ENCODE assay signal across 26 cellular contexts in the genomic region with DNA sequence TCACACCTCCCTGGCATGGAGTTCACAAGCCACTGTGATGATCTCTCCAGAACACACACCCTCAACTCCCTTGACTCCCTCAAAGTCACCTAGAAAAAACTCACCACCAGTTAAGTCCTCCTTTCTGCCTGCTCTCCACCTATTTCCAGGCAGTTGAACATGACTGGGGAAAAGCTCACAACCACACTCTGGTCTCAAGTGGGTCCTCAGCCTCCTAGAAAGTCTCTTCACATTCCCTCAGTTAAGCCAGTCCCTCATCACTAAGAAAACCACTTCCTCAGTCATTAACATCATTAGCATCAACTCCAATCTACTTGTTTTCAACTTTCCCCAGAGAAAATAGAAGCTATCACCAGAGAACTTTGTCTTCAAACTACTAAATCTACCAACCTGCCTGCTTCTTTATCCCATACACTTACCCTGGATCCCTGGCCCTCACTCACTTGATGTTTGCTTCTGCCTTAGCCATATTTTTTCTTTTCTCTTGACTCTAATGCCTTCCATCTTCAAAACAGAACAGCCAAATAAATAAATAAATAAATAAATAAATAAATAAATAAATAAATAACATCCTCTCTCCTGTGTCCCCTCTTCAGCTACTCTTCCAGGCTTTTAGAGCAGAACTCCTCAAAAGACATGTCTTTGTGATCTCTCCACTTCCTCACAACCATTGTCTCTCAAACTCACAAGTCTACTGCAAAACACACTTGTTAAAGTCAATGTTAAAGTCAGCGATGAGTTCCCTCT.
DNase-seq lines count a peak whose midpoint lies in the region; ATAC-seq, FAIRE-seq and TF ChIP-seq lines count a peak whose summit lies in the region.
"Had no signal": no experiment of that assay in that cellular context is flagged by ENCODE, and none has a peak within 500 bp of the region (broad histone marks: within the 10 kb centered on the region; RNA-seq: fewer than 3 reads in every experiment).

No MANE protein-coding gene starts in this region.

- no peak for FAIRE-seq in H1 (lab: Jason Lieb, UNC)
- FAIRE-seq: A204.1, D721Med, GM12891, GM18507 had no signal

- no peak overlapping the region for H3K27ac Mint-ChIP-seq in activated CD4-positive, alpha-beta T cell treated with anti-CD3 and anti-CD28 coated beads, Interleukin-2, amount 10 ng/mL, durations not matched to agents 24 days and 14 days
- H3K27ac Mint-ChIP-seq in activated CD4-positive, alpha-beta T cell treated with anti-CD3 and anti-CD28 coated beads, Interleukin-2, amount 10 ng/mL, durations not matched to agents 7 days and 5 days, result no peak overlapping the region
- no peak overlapping the region for H3K27ac Mint-ChIP-seq in stimulated activated memory B cell treated with anti-CD40 and anti-IgM and Interleukin-4, amounts not matched to agents 10 μg/mL and 1 μg/mL and 100 μg/mL, for 72 hours
- H3K27ac Mint-ChIP-seq: CD14-positive monocyte; CD4-positive, alpha-beta T cell; CD8-positive, alpha-beta memory T cell had no signal

- peak; percentile 9 for ATAC-seq in stimulated activated memory B cell treated with anti-CD40 and anti-IgM and Interleukin-4, amounts not matched to agents 10 μg/mL and 1 μg/mL and 100 μg/mL, for 72 hours

- H3K27ac ChIP-seq in H1 (ENCODE audit: low read depth, low read length) (no peak overlapping the region), testis (no peak overlapping the region)
- H3K27ac ChIP-seq: 22Rv1; BLaER1 treated with 17β-estradiol and CSF1 and Interleukin-3, amounts not matched to agents 10 nM and 100 nM had no signal

- no peak for TF ChIP-seq RAD21 in H1 (IDR thresholded peaks at IDR 0.05 in 1 of 2, conservative IDR thresholded peaks at IDR 0.05 in 1 of 2; ENCODE audit: low read depth in 2 of 2, low read length in 2 of 2)

- POLR2A ChIA-PET in activated CD4-positive, alpha-beta T cell treated with anti-CD3 and anti-CD28 coated beads, Interleukin-2, amount 10 ng/mL, durations not matched to agents 7 days and 5 days (lab: Charles Lee), result no interaction called here
- POLR2A ChIA-PET in H1 (lab: Charles Lee; ENCODE audit: partially characterized antibody), result no interaction called here

- H2BK120ac ChIP-seq in H1 (replicated peaks; ENCODE audit: low read depth, low read length), result no peak overlapping the region

- no peaks in the 10 kb centered on the region for H3K4me1 Mint-ChIP-seq in activated CD4-positive, alpha-beta T cell treated with anti-CD3 and anti-CD28 coated beads, Interleukin-2, amount 10 ng/mL, durations not matched to agents 24 days and 14 days
- H3K4me1 Mint-ChIP-seq in activated CD4-positive, alpha-beta T cell treated with anti-CD3 and anti-CD28 coated beads, Interleukin-2, amount 10 ng/mL, durations not matched to agents 7 days and 5 days, result no peaks in the 10 kb centered on the region
- H3K4me1 Mint-ChIP-seq in stimulated activated memory B cell treated with anti-CD40 and anti-IgM and Interleukin-4, amounts not matched to agents 10 μg/mL and 1 μg/mL and 100 μg/mL, for 72 hours, result no peaks in the 10 kb centered on the region
- H3K4me1 Mint-ChIP-seq: CD14-positive monocyte; CD8-positive, alpha-beta memory T cell had no signal

- no peaks in the 10 kb centered on the region for H3K79me1 ChIP-seq in H1 (ENCODE audit: low read depth, low read length)

- no peak overlapping the region for H2AFZ ChIP-seq in H1 (ENCODE audit: low read length)

- TF ChIP-seq CTCF in H1 (IDR thresholded peaks at IDR 0.05; ENCODE audit: control extremely low read depth in 1 of 3, insufficient read depth in 1 of 3, low read depth in 1 of 3, low read length in 3 of 3), result no peak
- no peak for TF ChIP-seq CTCF in testis (IDR thresholded peaks at IDR 0.05)

- H3K4me1 ChIP-seq in H1 (replicated peaks in 1 of 4; ENCODE audit: control insufficient read depth in 3 of 4, insufficient read depth in 4 of 4, low read length in 3 of 4), result peaks cover 0 to 6% (median 3%) of the 10 kb centered on the region in 4 experiments; a peak in 4 of 7 replicates
- H3K4me1 ChIP-seq in testis, result no peaks in the 10 kb centered on the region

- H3K14ac ChIP-seq in H1 (ENCODE audit: insufficient read length), result no peak overlapping the region

- H2BK12ac ChIP-seq in H1 (ENCODE audit: low read depth, low read length), result no peak overlapping the region

- H4K5ac ChIP-seq in H1 (ENCODE audit: insufficient read length, low read depth, low read length), result no peak overlapping the region

- H3K4me3 ChIP-seq in H1 (ENCODE audit: extremely low read depth in 1 of 4, insufficient read depth in 2 of 4, low read depth in 3 of 4, low read length in 4 of 4) (no peak overlapping the region), testis (no peak overlapping the region)
- H3K4me3 ChIP-seq: BLaER1 treated with 17β-estradiol and CSF1 and Interleukin-3, amounts not matched to agents 10 nM and 100 nM had no signal

- intact Hi-C loops in activated CD4-positive, alpha-beta T cell treated with anti-CD3 and anti-CD28 coated beads, Interleukin-2, amount 10 ng/mL, durations not matched to agents 24 days and 14 days (cut with micrococcal nuclease), result loop anchor here (10.0 kb wide), 1 partner anchor 55 kb away; no protein-coding TSS in a partner anchor
- intact Hi-C loops in testis (cut with DNase I; ENCODE audit: low total_unique reads), result no loop called here

- H4K20me1 ChIP-seq in H1 (replicated peaks in 1 of 2; ENCODE audit: control insufficient read depth in 1 of 2, insufficient read depth in 2 of 2, low read length in 2 of 2), result no peaks in the 10 kb centered on the region
- H4K20me1 ChIP-seq: BLaER1 treated with 17β-estradiol and CSF1 and Interleukin-3, amounts not matched to agents 10 nM and 100 nM had no signal

- no peak overlapping the region for H3K9ac ChIP-seq in H1 (replicated peaks in 1 of 4; ENCODE audit: extremely low read depth in 1 of 4, low read depth in 3 of 4, low read length in 3 of 4)
- H3K9ac ChIP-seq: BLaER1 treated with 17β-estradiol and CSF1 and Interleukin-3, amounts not matched to agents 10 nM and 100 nM had no signal

- H3K9me3 ChIP-seq in H1 (ENCODE audit: insufficient read depth in 2 of 2, low read depth in 1 of 2, low read length in 1 of 2), result no peaks in the 10 kb centered on the region
- no peaks in the 10 kb centered on the region for H3K9me3 ChIP-seq in testis
- H3K9me3 ChIP-seq: BE2C; BLaER1 treated with 17β-estradiol and CSF1 and Interleukin-3, amounts not matched to agents 10 nM and 100 nM had no signal

- DNase-seq in activated CD4-positive, alpha-beta T cell treated with anti-CD3 and anti-CD28 coated beads, Interleukin-2, amount 10 ng/mL, durations not matched to agents 24 days and 14 days, result peak; percentile 21
- DNase-seq in activated CD4-positive, alpha-beta T cell treated with anti-CD3 and anti-CD28 coated beads, Interleukin-2, amount 10 ng/mL, durations not matched to agents 7 days and 5 days, result no peak
- DNase-seq in H1 (ENCODE audit: low read depth in 1 of 2, low spot score in 2 of 2) (no peak), NCI-H1417 treated with DMSO at 0.1 percent for 48 hours (lab: John Stamatoyannopoulos, UW) (no peak), testis (no peak), NK-92 (lab: John Stamatoyannopoulos, UW; ENCODE audit: unreplicated experiment) (no peak), hepatic stellate cell (ENCODE audit: low spot score) (no peak)
- DNase-seq: ACHN; AML-193; BE2C; CD4-positive, alpha-beta T cell; CD8-positive, alpha-beta memory T cell; DMS 273 treated with DMSO at 0.1 percent for 48 hours; DMS79; GF-D8; GOT3; H7; HCEC 1CT had no signal

- TF ChIP-seq POLR2A in H1 (IDR thresholded peaks at IDR 0.05; ENCODE audit: control extremely low read depth in 1 of 2, low read depth in 2 of 2, low read length in 2 of 2), result no peak
- TF ChIP-seq POLR2A in testis (IDR thresholded peaks at IDR 0.05), result no peak

- H3K79me2 ChIP-seq in H1 (ENCODE audit: control insufficient read depth in 1 of 2, insufficient read depth in 2 of 2, low read length in 2 of 2), result no peaks in the 10 kb centered on the region

- CTCF ChIA-PET in activated CD4-positive, alpha-beta T cell treated with anti-CD3 and anti-CD28 coated beads, Interleukin-2, amount 10 ng/mL, durations not matched to agents 7 days and 5 days (lab: Charles Lee), result no interaction called here
- CTCF ChIA-PET in H1 (lab: Charles Lee; ENCODE audit: partially characterized antibody), result interaction anchor here (0.6 to 0.9 kb wide), 2 partner anchors 26 to 214 kb away, joined by 3 read pairs; no protein-coding TSS in a partner anchor

- WGBS in H1 (ENCODE audit: extremely low coverage in 1 of 2, insufficient coverage in 1 of 2, insufficient read length in 1 of 2, insufficient replicate concordance in 2 of 2, low coverage in 1 of 2, low lambda C conversion rate in 2 of 2, missing lambda C conversion rate in 1 of 2), 2 experiments, result 83% methylated on average over 1 of the region's 1 CpG; no CpG with 5 or more reads in 1 of the 2 experiments
- 96 to 98% methylated on average over 1 of the region's 1 CpG for WGBS in testis, 2 donors

- H3K23me2 ChIP-seq in H1 (ENCODE audit: low read depth, low read length), result no peaks in the 10 kb centered on the region

- H3K4me3 Mint-ChIP-seq in activated CD4-positive, alpha-beta T cell treated with anti-CD3 and anti-CD28 coated beads, Interleukin-2, amount 10 ng/mL, durations not matched to agents 24 days and 14 days, result no peak overlapping the region
- H3K4me3 Mint-ChIP-seq in activated CD4-positive, alpha-beta T cell treated with anti-CD3 and anti-CD28 coated beads, Interleukin-2, amount 10 ng/mL, durations not matched to agents 7 days and 5 days, result no peak overlapping the region
- H3K4me3 Mint-ChIP-seq in stimulated activated memory B cell treated with anti-CD40 and anti-IgM and Interleukin-4, amounts not matched to agents 10 μg/mL and 1 μg/mL and 100 μg/mL, for 72 hours, result no peak overlapping the region
- H3K4me3 Mint-ChIP-seq: CD14-positive monocyte; CD4-positive, alpha-beta T cell; CD8-positive, alpha-beta memory T cell had no signal

- H3K23ac ChIP-seq in H1 (ENCODE audit: insufficient read length), result no peak overlapping the region

- no peak overlapping the region for H2BK5ac ChIP-seq in H1 (ENCODE audit: low read depth, low read length)

- peak overlapping the region; percentile 35 for H3K4ac ChIP-seq in H1 (replicated peaks; ENCODE audit: insufficient read length, low read depth, low read length)

- no peaks in the 10 kb centered on the region for H3K36me3 Mint-ChIP-seq in activated CD4-positive, alpha-beta T cell treated with anti-CD3 and anti-CD28 coated beads, Interleukin-2, amount 10 ng/mL, durations not matched to agents 24 days and 14 days (ENCODE audit: low read depth)
- no peaks in the 10 kb centered on the region for H3K36me3 Mint-ChIP-seq in activated CD4-positive, alpha-beta T cell treated with anti-CD3 and anti-CD28 coated beads, Interleukin-2, amount 10 ng/mL, durations not matched to agents 7 days and 5 days (ENCODE audit: low read depth)
- no peaks in the 10 kb centered on the region for H3K36me3 Mint-ChIP-seq in stimulated activated memory B cell treated with anti-CD40 and anti-IgM and Interleukin-4, amounts not matched to agents 10 μg/mL and 1 μg/mL and 100 μg/mL, for 72 hours
- H3K36me3 Mint-ChIP-seq: CD14-positive monocyte; CD8-positive, alpha-beta memory T cell had no signal

- H3K4me2 ChIP-seq in H1 (ENCODE audit: insufficient read depth in 1 of 2, low read depth in 2 of 2, low read length in 2 of 2), result no peak overlapping the region

- TF ChIP-seq EP300 in H1 (IDR thresholded peaks at IDR 0.05; ENCODE audit: borderline replicate concordance in 1 of 2, low read depth in 2 of 2, low read length in 2 of 2), result no peak

- H2AK5ac ChIP-seq in H1 (ENCODE audit: low read depth, low read length), result no peak overlapping the region

- no peak overlapping the region for H3K56ac ChIP-seq in H1 (replicated peaks; ENCODE audit: insufficient read length, low read depth, low read length)

- no peaks in the 10 kb centered on the region for H3K9me3 Mint-ChIP-seq in activated CD4-positive, alpha-beta T cell treated with anti-CD3 and anti-CD28 coated beads, Interleukin-2, amount 10 ng/mL, durations not matched to agents 24 days and 14 days
- H3K9me3 Mint-ChIP-seq in activated CD4-positive, alpha-beta T cell treated with anti-CD3 and anti-CD28 coated beads, Interleukin-2, amount 10 ng/mL, durations not matched to agents 7 days and 5 days, result no peaks in the 10 kb centered on the region
- no peaks in the 10 kb centered on the region for H3K9me3 Mint-ChIP-seq in stimulated activated memory B cell treated with anti-CD40 and anti-IgM and Interleukin-4, amounts not matched to agents 10 μg/mL and 1 μg/mL and 100 μg/mL, for 72 hours
- H3K9me3 Mint-ChIP-seq: CD4-positive, alpha-beta T cell had no signal

- no peak overlapping the region for H4K8ac ChIP-seq in H1 (ENCODE audit: extremely low read depth, insufficient read depth, low read length)

- H2BK15ac ChIP-seq in H1 (ENCODE audit: low read length), result no peak overlapping the region

- no peaks in the 10 kb centered on the region for H3K27me3 Mint-ChIP-seq in activated CD4-positive, alpha-beta T cell treated with anti-CD3 and anti-CD28 coated beads, Interleukin-2, amount 10 ng/mL, durations not matched to agents 24 days and 14 days
- no peaks in the 10 kb centered on the region for H3K27me3 Mint-ChIP-seq in activated CD4-positive, alpha-beta T cell treated with anti-CD3 and anti-CD28 coated beads, Interleukin-2, amount 10 ng/mL, durations not matched to agents 7 days and 5 days
- no peaks in the 10 kb centered on the region for H3K27me3 Mint-ChIP-seq in stimulated activated memory B cell treated with anti-CD40 and anti-IgM and Interleukin-4, amounts not matched to agents 10 μg/mL and 1 μg/mL and 100 μg/mL, for 72 hours
- H3K27me3 Mint-ChIP-seq: CD4-positive, alpha-beta T cell had no signal

- no peak overlapping the region for H3K18ac ChIP-seq in H1 (ENCODE audit: extremely low read depth, low read length)

- H4K91ac ChIP-seq in H1 (replicated peaks; ENCODE audit: insufficient read length, low read length), result no peak overlapping the region

- H3K27me3 ChIP-seq in H1 (replicated peaks in 1 of 4; ENCODE audit: control insufficient read depth in 3 of 4, extremely low read depth in 1 of 4, insufficient read depth in 3 of 4, low read length in 3 of 4), result no peaks in the 10 kb centered on the region
- H3K27me3 ChIP-seq in testis, result no peaks in the 10 kb centered on the region
- H3K27me3 ChIP-seq: BE2C; BLaER1 treated with 17β-estradiol and CSF1 and Interleukin-3, amounts not matched to agents 10 nM and 100 nM had no signal

- no peak overlapping the region for H2BK20ac ChIP-seq in H1 (ENCODE audit: low read length)

- no peaks in the 10 kb centered on the region for H3K36me3 ChIP-seq in H1 (ENCODE audit: control insufficient read depth in 2 of 4, insufficient read depth in 4 of 4, low read length in 3 of 4)
- no peaks in the 10 kb centered on the region for H3K36me3 ChIP-seq in testis (ENCODE audit: low read depth, missing control alignments)
- H3K36me3 ChIP-seq: BE2C; BLaER1 treated with 17β-estradiol and CSF1 and Interleukin-3, amounts not matched to agents 10 nM and 100 nM had no signal
